8 cellular contexts compared by ENCODE assay signal in the genomic region with DNA sequence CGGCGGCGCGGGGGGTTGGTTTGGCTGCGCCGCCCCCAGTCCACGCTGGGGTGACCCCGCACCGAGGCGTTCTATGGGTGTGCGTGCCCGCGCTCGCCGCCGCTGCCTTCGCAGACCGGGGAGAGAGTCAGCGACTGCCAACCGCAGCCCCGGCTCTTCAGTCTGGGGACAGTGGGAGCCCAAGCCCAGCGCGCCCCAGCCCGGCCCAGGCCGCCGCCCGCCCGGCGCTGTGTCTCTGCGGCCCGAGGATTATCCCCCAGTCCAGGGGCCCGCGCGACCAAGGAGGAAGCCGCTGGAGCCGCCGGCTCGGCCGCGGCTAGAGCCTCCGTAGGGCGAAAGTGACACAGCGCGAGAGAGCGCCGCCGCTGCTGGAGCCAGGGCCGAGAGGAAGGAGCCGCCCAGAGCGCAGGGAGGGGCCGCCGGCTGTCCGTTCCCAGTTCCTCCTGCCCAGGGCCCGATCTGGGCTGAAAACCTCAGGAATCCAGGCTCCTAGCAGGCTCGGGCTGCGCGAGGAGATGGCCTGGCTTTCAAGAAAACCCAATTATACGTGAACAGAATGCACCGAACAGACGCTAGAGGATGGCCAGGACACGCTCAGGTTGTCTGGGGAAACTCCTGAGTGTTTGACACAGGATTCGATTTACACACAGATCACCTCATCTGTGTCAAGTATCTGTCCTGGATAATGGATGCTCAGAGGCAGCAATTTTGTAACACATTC. TPM values are rescaled to one million over a fixed set of nuclear protein-coding genes. Genes with fewer than 3 reads are reported as not detected.
A peak's percentile ranks its signal among the peaks of the same experiment; 100 is the strongest.
DNase-seq lines count a peak whose midpoint lies in the region; ATAC-seq and TF ChIP-seq lines count a peak whose summit lies in the region.

No MANE protein-coding gene starts in this region.

- H3K56ac ChIP-seq in IMR-90 (ENCODE audit: extremely low read depth, insufficient read depth, low read length): peak overlapping the region; percentile 82

- peak overlapping the region; percentile 94 for H2AK5ac ChIP-seq in IMR-90 (ENCODE audit: low read depth, low read length)

- peak overlapping the region; percentile 90 for H3K23ac ChIP-seq in IMR-90 (ENCODE audit: low read depth, low read length)

- peaks cover 26 to 55% of the 10 kb centered on the region in 2 experiments for H3K79me1 ChIP-seq in IMR-90 (ENCODE audit: low read depth in 1 of 2, low read length in 2 of 2)

- TF ChIP-seq RAD21 in IMR-90 (IDR thresholded peaks at IDR 0.05; ENCODE audit: low read length): no peak; the same call in 1 of the 2 replicates

- peak overlapping the region; percentile 88 for H3K18ac ChIP-seq in IMR-90 (ENCODE audit: low read depth, low read length)

- dilution Hi-C loops in IMR-90 (cut with HindIII; ENCODE audit: low sequenced_read_pairs, unreplicated experiment): no loop called here

- no TSS peak for BruUV-seq in IMR-90 (replicated peaks; lab: Mats Ljungman, UMichigan)

- H3K14ac ChIP-seq in IMR-90 (replicated peaks; ENCODE audit: low read depth, low read length): peak overlapping the region; percentile 88

- no peaks in the 10 kb centered on the region for H3K27me3 ChIP-seq in CD4-positive, alpha-beta memory T cell (ENCODE audit: insufficient read depth, low read length)
- H3K27me3 ChIP-seq in IMR-90 (ENCODE audit: control insufficient read depth, insufficient read depth, low read length) (no peaks in the 10 kb centered on the region), breast epithelium (no peaks in the 10 kb centered on the region)

- peaks cover 0 to 3% of the 10 kb centered on the region in 2 donors for H3K27me3 Mint-ChIP-seq in CD4-positive, alpha-beta memory T cell

- in situ Hi-C loops in IMR-90 (cut with MboI; ENCODE audit: low sequenced_read_pairs): loop anchor here (25.0 kb wide), 1 partner anchor 396 kb away; no protein-coding TSS in a partner anchor

- no peaks in the 10 kb centered on the region for H3K36me3 Mint-ChIP-seq in CD4-positive, alpha-beta memory T cell

- no peaks in the 10 kb centered on the region for H3K36me3 ChIP-seq in CD4-positive, alpha-beta memory T cell (ENCODE audit: insufficient read depth, low read length)
- 0 out of 2 replicates have a peak, but pooled peaks cover 3% of the 10 kb centered on the region for H3K36me3 ChIP-seq in IMR-90 (ENCODE audit: control insufficient read depth, insufficient read depth, low read length)
- no peaks in the 10 kb centered on the region for H3K36me3 ChIP-seq in breast epithelium

- peak overlapping the region; percentile 43; the same call in 2 of the 3 replicates for H2BK15ac ChIP-seq in IMR-90 (ENCODE audit: low read depth, low read length)

- peak overlapping the region; percentile 97 for H3K4me2 ChIP-seq in IMR-90 (ENCODE audit: low read depth, low read length)

- H2BK20ac ChIP-seq in IMR-90 (ENCODE audit: low read depth, low read length): peak overlapping the region; percentile 28; the same call in 1 of the 2 replicates

- H3K4me3 ChIP-seq in CD4-positive, alpha-beta memory T cell (ENCODE audit: low read length in 2 of 2): peak overlapping the region in 1 of 2 donors; percentile 45
- H3K4me3 ChIP-seq in IMR-90 (ENCODE audit: insufficient read depth, low read depth, low read length) (peak overlapping the region; percentile 96), breast epithelium (peak overlapping the region; percentile 79 to 89 (median 82)), iPS-18c (ENCODE audit: insufficient read depth, low read depth, low read length) (peak overlapping the region; percentile 76)

- no peaks in the 10 kb centered on the region for H3K4me1 ChIP-seq in CD4-positive, alpha-beta memory T cell (ENCODE audit: insufficient read depth, low read length)
- H3K4me1 ChIP-seq in IMR-90 (ENCODE audit: control insufficient read depth, insufficient read depth, low read length) (peaks cover 34% of the 10 kb centered on the region), breast epithelium (peaks cover 2 to 8% of the 10 kb centered on the region in 2 donors)

- peak overlapping the region; percentile 92 for H2AK9ac ChIP-seq in IMR-90 (replicated peaks; ENCODE audit: low read depth, low read length, poor library complexity)

- peak overlapping the region; percentile 89 for H3K9ac ChIP-seq in IMR-90 (ENCODE audit: low read depth, low read length)

- peak overlapping the region; percentile 85 for H4K91ac ChIP-seq in IMR-90 (ENCODE audit: insufficient read depth, low read depth, low read length)

- peak; percentile 42 for ATAC-seq in GM19372 (IDR thresholded peaks at IDR 0.05; ENCODE audit: low read depth, unreplicated experiment)
- peak; percentile 50 for ATAC-seq in IMR-90 (ENCODE audit: low read depth)
- ATAC-seq in HG02623 (IDR thresholded peaks at IDR 0.05; ENCODE audit: unreplicated experiment): no peak

- H3K27ac Mint-ChIP-seq in CD4-positive, alpha-beta memory T cell: peak overlapping the region in 1 of 7 donors; percentile 18

- H3K4me1 Mint-ChIP-seq in CD4-positive, alpha-beta memory T cell: peaks cover 1 to 12% (median 7%) of the 10 kb centered on the region in 4 donors

- CTCF ChIA-PET in CD4-positive, alpha-beta memory T cell (lab: Charles Lee; ENCODE audit: partially characterized antibody): no interaction called here
- CTCF ChIA-PET in IMR-90 (lab: Yijun Ruan, JAX): no interaction called here

- no peak overlapping the region for H3K27ac ChIP-seq in CD4-positive, alpha-beta memory T cell (ENCODE audit: low read depth, low read length)
- H3K27ac ChIP-seq in IMR-90 (ENCODE audit: insufficient read depth, low read length) (peak overlapping the region; percentile 99), breast epithelium (peak overlapping the region; percentile 93)

- no peak for TF ChIP-seq CTCF in IMR-90 (conservative IDR thresholded peaks at IDR 0.05; ENCODE audit: low read depth, low read length)
- TF ChIP-seq CTCF in breast epithelium (IDR thresholded peaks at IDR 0.05): no peak

- POLR2A ChIA-PET in CD4-positive, alpha-beta memory T cell (lab: Charles Lee; ENCODE audit: partially characterized antibody): no interaction called here
- POLR2A ChIA-PET in IMR-90 (lab: Charles Lee; ENCODE audit: unreplicated experiment): no interaction called here

- TF ChIP-seq POLR2A in IMR-90 (IDR thresholded peaks at IDR 0.05; ENCODE audit: low read depth, low read length) (peak; percentile 65; the same call in 1 of the 2 replicates), breast epithelium (IDR thresholded peaks at IDR 0.05) (peak; percentile 17)

- peak overlapping the region; percentile 88 for H4K5ac ChIP-seq in IMR-90 (ENCODE audit: low read depth, low read length)

- peak overlapping the region; percentile 48 to 93 (median 90) for H3K4me3 Mint-ChIP-seq in CD4-positive, alpha-beta memory T cell

- peak in 1 of 5 donors; percentile 23 for DNase-seq in CD4-positive, alpha-beta memory T cell
- DNase-seq in IMR-90 (peak; percentile 75), SKM-1 treated with dmso at 0.1 percent for 144 hours (lab: John Stamatoyannopoulos, UW; ENCODE audit: unreplicated experiment) (peak; percentile 32), breast epithelium (ENCODE audit: low spot score in 2 of 2) (peak; percentile 55 to 68), retina (peak; percentile 92)

- intact Hi-C loops in CD4-positive, alpha-beta memory T cell (cut with micrococcal nuclease): no loop called here
- intact Hi-C loops in IMR-90 (cut with micrococcal nuclease) (loop anchor here (1.0 to 5.0 kb wide), 3 partner anchors 66 to 123 kb away; no protein-coding TSS in a partner anchor), breast epithelium (cut with DNase I; ENCODE audit: low total_unique reads) (loop anchor here (5.0 kb wide), 1 partner anchor 1186 kb away; no protein-coding TSS in a partner anchor)

- H3K9me3 ChIP-seq in CD4-positive, alpha-beta memory T cell (ENCODE audit: control insufficient read depth in 1 of 2, low read length in 2 of 2): no peaks in the 10 kb centered on the region
- H3K9me3 ChIP-seq in IMR-90 (ENCODE audit: control insufficient read depth, insufficient read depth, low read length) (no peaks in the 10 kb centered on the region), breast epithelium (no peaks in the 10 kb centered on the region), iPS-18c (ENCODE audit: control insufficient read depth, insufficient read depth, low read length) (no peaks in the 10 kb centered on the region)

- peak overlapping the region; percentile 87 for H2AFZ ChIP-seq in IMR-90 (replicated peaks; ENCODE audit: low read length, poor library complexity)

- no peaks in the 10 kb centered on the region for H3K9me3 Mint-ChIP-seq in CD4-positive, alpha-beta memory T cell

- peak overlapping the region; percentile 72 for H3K4ac ChIP-seq in IMR-90 (ENCODE audit: low read depth, low read length)

- peak overlapping the region; percentile 89 for H2BK5ac ChIP-seq in IMR-90 (ENCODE audit: low read depth, low read length, poor library complexity, severe bottlenecking)

- peaks cover 41% of the 10 kb centered on the region for H3K9me1 ChIP-seq in IMR-90 (ENCODE audit: insufficient read depth, low read length)

- H4K20me1 ChIP-seq in IMR-90 (ENCODE audit: insufficient read depth, low read length): peaks cover 56% of the 10 kb centered on the region

- H2BK120ac ChIP-seq in IMR-90 (ENCODE audit: low read depth, low read length): peak overlapping the region; percentile 78

- H4K8ac ChIP-seq in IMR-90 (ENCODE audit: low read depth in 2 of 2, low read length in 2 of 2): peak overlapping the region; percentile 45 to 93

- WGBS in IMR-90 (ENCODE audit: extremely low coverage in 2 of 2, insufficient read length in 1 of 2), 2 experiments: 1% methylated on average over 30 of the region's 62 CpGs; no CpG with 5 or more reads in 1 of the 2 experiments

TF ChIP-seq in IMR-90, 13 proteins besides CTCF, POLR2A, EP300 and RAD21 (continues in another document):
- TF ChIP-seq MAZ (IDR thresholded peaks at IDR 0.05; ENCODE audit: borderline replicate concordance, low read depth, low read length): peak; percentile 6; the same call in 1 of the 2 replicates
- TF ChIP-seq MXI1 (IDR thresholded peaks at IDR 0.05; ENCODE audit: borderline replicate concordance, low read depth, low read length): peak; percentile 35; the same call in 1 of the 2 replicates
- TF ChIP-seq, protein P1, sequence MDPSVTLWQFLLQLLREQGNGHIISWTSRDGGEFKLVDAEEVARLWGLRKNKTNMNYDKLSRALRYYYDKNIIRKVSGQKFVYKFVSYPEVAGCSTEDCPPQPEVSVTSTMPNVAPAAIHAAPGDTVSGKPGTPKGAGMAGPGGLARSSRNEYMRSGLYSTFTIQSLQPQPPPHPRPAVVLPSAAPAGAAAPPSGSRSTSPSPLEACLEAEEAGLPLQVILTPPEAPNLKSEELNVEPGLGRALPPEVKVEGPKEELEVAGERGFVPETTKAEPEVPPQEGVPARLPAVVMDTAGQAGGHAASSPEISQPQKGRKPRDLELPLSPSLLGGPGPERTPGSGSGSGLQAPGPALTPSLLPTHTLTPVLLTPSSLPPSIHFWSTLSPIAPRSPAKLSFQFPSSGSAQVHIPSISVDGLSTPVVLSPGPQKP (IDR thresholded peaks at IDR 0.05; ENCODE audit: borderline replicate concordance, low read depth, low read length): no peak

RNA-seq across cellular contexts. Expression of a gene that starts 2.4 kb away (rescaled TPM):
- total RNA-seq in CD4-positive, alpha-beta memory T cell: 1 to 10 TPM; 5.2 to 6.5 TPM
- polyA plus RNA-seq in CD4-positive, alpha-beta memory T cell: not detected
- total RNA-seq in IMR-90 (2012; rRNA removed) (25.1 and 27.5 TPM in 2 replicates), breast epithelium (10 to 100 TPM; 28.8 to 78.9 (median 32.6) TPM)
- 57.0 and 58.4 TPM in 2 replicates for polyA plus RNA-seq in IMR-90 (2012; rRNA removed)
- polyA plus RNA-seq in IMR-90 (2012; cell fraction: cytosol; rRNA removed): 28.8 and 51.0 TPM in 2 replicates
- 139 and 218 TPM in 2 replicates for polyA plus RNA-seq in IMR-90 (2012; cell fraction: nucleus; rRNA removed; ENCODE audit: low replicate concordance)
